In genomic region chr1:79683420-79683819, GRCh38 we compare ENCODE assay signal across 28 cellular contexts.
"Had no signal": no experiment of that assay in that cellular context is flagged by ENCODE, and none has a peak within 500 bp of the region (broad histone marks: within the 10 kb centered on the region; RNA-seq: fewer than 3 reads in every experiment).

No MANE protein-coding gene starts in this region.

- H3K4me3 Mint-ChIP-seq: stimulated activated effector memory CD8-positive, alpha-beta T cell treated with anti-CD3 and anti-CD28 coated beads, Interleukin-12 subunit alpha, Interleukin-12 subunit beta, amount 100 ng/mL, for 72 hours; stimulated activated memory B cell treated with anti-CD40 and anti-IgM and Interleukin-4, amounts not matched to agents 10 μg/mL and 1 μg/mL and 100 μg/mL, for 72 hours; stimulated activated naive B cell treated with anti-CD40 and anti-IgM and Interleukin-4, amounts not matched to agents 10 μg/mL and 1 μg/mL and 100 μg/mL, for 72 hours; stimulated activated naive CD8-positive, alpha-beta T cell treated with anti-CD3 and anti-CD28 coated beads, Interleukin-15, amount 100 ng/mL, for 72 hours; stimulated activated naive CD8-positive, alpha-beta T cell treated with anti-CD3 and anti-CD28 coated beads, Interleukin-15, Interleukin-2, amounts not matched to agents 100 ng/mL and 50 ng/mL, for 24 hours; type B pancreatic cell had no signal

- H3K4me1 ChIP-seq: stomach, suprapubic skin, testis, thyroid gland, tibial artery, tibial nerve, transverse colon, upper lobe of left lung, upper lobe of right lung, uterus, vagina had no signal

- H3K4me3 ChIP-seq: stomach, suprapubic skin, testis, thoracic aorta, thyroid gland, tibial artery, tibial nerve, transverse colon, upper lobe of left lung, upper lobe of right lung, uterus, vagina had no signal

- ATAC-seq: stimulated activated effector memory CD8-positive, alpha-beta T cell treated with anti-CD3 and anti-CD28 coated beads, Interleukin-12 subunit alpha, Interleukin-12 subunit beta, amount 100 ng/mL, for 72 hours; stimulated activated memory B cell treated with anti-CD40 and anti-IgM and Interleukin-4, amounts not matched to agents 10 μg/mL and 1 μg/mL and 100 μg/mL, for 72 hours; stimulated activated naive B cell treated with anti-CD40 and anti-IgM and Interleukin-4, amounts not matched to agents 10 μg/mL and 1 μg/mL and 100 μg/mL, for 72 hours; stimulated activated naive CD8-positive, alpha-beta T cell treated with anti-CD3 and anti-CD28 coated beads, Interleukin-15, amount 100 ng/mL, for 72 hours; stimulated activated naive CD8-positive, alpha-beta T cell treated with anti-CD3 and anti-CD28 coated beads, Interleukin-15, Interleukin-2, amounts not matched to agents 100 U/mL and 50 U/mL, for 24 hours; upper lobe of right lung had no signal

- H3K9me3 ChIP-seq: suprapubic skin, testis, thyroid gland, transverse colon, upper lobe of right lung, uterus, vagina had no signal

- H3K36me3 ChIP-seq: stomach, suprapubic skin, thoracic aorta, thyroid gland, tibial artery, tibial nerve, transverse colon, upper lobe of left lung, upper lobe of right lung, uterus, vagina had no signal

- H3K4me1 Mint-ChIP-seq: stimulated activated effector memory CD8-positive, alpha-beta T cell treated with anti-CD3 and anti-CD28 coated beads, Interleukin-12 subunit alpha, Interleukin-12 subunit beta, amount 100 ng/mL, for 72 hours; stimulated activated memory B cell treated with anti-CD40 and anti-IgM and Interleukin-4, amounts not matched to agents 10 μg/mL and 1 μg/mL and 100 μg/mL, for 72 hours; stimulated activated naive B cell treated with anti-CD40 and anti-IgM and Interleukin-4, amounts not matched to agents 10 μg/mL and 1 μg/mL and 100 μg/mL, for 72 hours; stimulated activated naive CD8-positive, alpha-beta T cell treated with anti-CD3 and anti-CD28 coated beads, Interleukin-15, amount 100 ng/mL, for 72 hours had no signal

- H3K36me3 Mint-ChIP-seq: stimulated activated effector memory CD8-positive, alpha-beta T cell treated with anti-CD3 and anti-CD28 coated beads, Interleukin-12 subunit alpha, Interleukin-12 subunit beta, amount 100 ng/mL, for 72 hours; stimulated activated memory B cell treated with anti-CD40 and anti-IgM and Interleukin-4, amounts not matched to agents 10 μg/mL and 1 μg/mL and 100 μg/mL, for 72 hours; stimulated activated naive B cell treated with anti-CD40 and anti-IgM and Interleukin-4, amounts not matched to agents 10 μg/mL and 1 μg/mL and 100 μg/mL, for 72 hours; type B pancreatic cell had no signal

- H3K27ac Mint-ChIP-seq: stimulated activated effector memory CD8-positive, alpha-beta T cell treated with anti-CD3 and anti-CD28 coated beads, Interleukin-12 subunit alpha, Interleukin-12 subunit beta, amount 100 ng/mL, for 72 hours; stimulated activated memory B cell treated with anti-CD40 and anti-IgM and Interleukin-4, amounts not matched to agents 10 μg/mL and 1 μg/mL and 100 μg/mL, for 72 hours; stimulated activated naive B cell treated with anti-CD40 and anti-IgM and Interleukin-4, amounts not matched to agents 10 μg/mL and 1 μg/mL and 100 μg/mL, for 72 hours; stimulated activated naive CD8-positive, alpha-beta T cell treated with anti-CD3 and anti-CD28 coated beads, Interleukin-15, amount 100 ng/mL, for 72 hours; stimulated activated naive CD8-positive, alpha-beta T cell treated with anti-CD3 and anti-CD28 coated beads, Interleukin-15, Interleukin-2, amounts not matched to agents 100 ng/mL and 50 ng/mL, for 24 hours; type B pancreatic cell had no signal

- H3K27ac ChIP-seq: stomach, suprapubic skin, testis, thoracic aorta, thyroid gland, tibial artery, tibial nerve, transverse colon, upper lobe of left lung, upper lobe of right lung, uterus, vagina had no signal

- DNase-seq: stimulated activated CD4-positive, alpha-beta T cell treated with anti-CD3 and anti-CD28 coated beads, Interleukin-2, amount 100 ng/mL, for 48 hours; stimulated activated CD4-positive, alpha-beta T cell treated with anti-CD3 and anti-CD28 coated beads, Interleukin-4, amount 100 ng/mL, for 1 hour; stimulated activated CD4-positive, alpha-beta T cell treated with anti-CD3 and anti-CD28 coated beads, Interleukin-4, amount 100 ng/mL, for 24 hours; stimulated activated CD4-positive, alpha-beta T cell treated with anti-CD3 and anti-CD28 coated beads, Interleukin-4, amount 100 ng/mL, for 4 hours; stimulated activated CD8-positive, alpha-beta memory T cell treated with anti-CD3 and anti-CD28 coated beads, Interleukin-4, amount 100 ng/mL, for 48 hours; stimulated activated naive B cell treated with anti-CD40 and anti-IgM and Interleukin-4, amounts not matched to agents 10 μg/mL and 1 μg/mL and 100 μg/mL, for 72 hours; stimulated activated naive CD4-positive, alpha-beta T cell; stimulated activated naive CD4-positive, alpha-beta T cell treated with Interleukin-2 at 50 U/mL for 16 hours; stimulated activated naive CD8-positive, alpha-beta T cell treated with anti-CD3 and anti-CD28 coated beads, Interleukin-15, amount 100 ng/mL, for 72 hours; stimulated activated naive CD8-positive, alpha-beta T cell treated with anti-CD3 and anti-CD28 coated beads, Interleukin-15, Interleukin-2, amounts not matched to agents 100 U/mL and 50 U/mL, for 24 hours; stomach; substantia nigra; testis; thyroid gland; tibial artery; transverse colon; trophoblast cell; upper lobe of left lung; upper lobe of right lung; uterus had no signal

- H3K27me3 ChIP-seq: stomach, suprapubic skin, testis, thyroid gland, tibial artery, tibial nerve, transverse colon, upper lobe of left lung, upper lobe of right lung, uterus, vagina had no signal

- H3K27me3 Mint-ChIP-seq: stimulated activated memory B cell treated with anti-CD40 and anti-IgM and Interleukin-4, amounts not matched to agents 10 μg/mL and 1 μg/mL and 100 μg/mL, for 72 hours; stimulated activated naive B cell treated with anti-CD40 and anti-IgM and Interleukin-4, amounts not matched to agents 10 μg/mL and 1 μg/mL and 100 μg/mL, for 72 hours; stimulated activated naive CD8-positive, alpha-beta T cell treated with anti-CD3 and anti-CD28 coated beads, Interleukin-15, amount 100 ng/mL, for 72 hours; stimulated activated naive CD8-positive, alpha-beta T cell treated with anti-CD3 and anti-CD28 coated beads, Interleukin-15, Interleukin-2, amounts not matched to agents 100 ng/mL and 50 ng/mL, for 24 hours; type B pancreatic cell had no signal
